Comparison of ENCODE assay signal across 17 cellular contexts in the genomic region with DNA sequence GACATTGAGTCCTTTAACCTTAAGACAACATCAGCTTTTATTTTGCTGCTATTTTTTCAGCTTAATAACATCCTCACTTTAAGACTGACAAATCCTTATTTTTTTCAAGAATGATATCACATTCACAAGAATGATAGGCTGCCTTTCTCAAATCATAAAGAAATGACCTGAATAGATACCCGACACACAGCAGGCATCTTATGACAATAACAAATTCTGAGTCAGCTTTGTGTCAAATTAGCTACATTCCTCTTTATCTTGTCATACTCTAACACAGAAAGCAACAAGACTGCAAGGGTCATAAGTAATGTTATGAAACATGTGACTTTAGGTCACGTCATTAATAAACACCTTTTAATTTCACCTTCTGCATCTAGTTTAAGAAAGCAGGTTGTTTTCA.
A peak's percentile ranks its signal among the peaks of the same experiment; 100 is the strongest.
DNase-seq lines count a peak whose midpoint lies in the region; ATAC-seq, FAIRE-seq and TF ChIP-seq lines count a peak whose summit lies in the region.
"Had no signal": no experiment of that assay in that cellular context is flagged by ENCODE, and none has a peak within 500 bp of the region (broad histone marks: within the 10 kb centered on the region; RNA-seq: fewer than 3 reads in every experiment).

No MANE protein-coding gene starts in this region.

- no peaks in the 10 kb centered on the region for H4K20me1 ChIP-seq in neural cell (ENCODE audit: insufficient read depth)

- H3K27me3 ChIP-seq in neural cell (ENCODE audit: insufficient read depth, low read depth, low read length), result no peaks in the 10 kb centered on the region

- H3K4me2 ChIP-seq in neural cell (ENCODE audit: low read length), result no peak overlapping the region
- H3K4me2 ChIP-seq: PC-9 had no signal

- no peak overlapping the region for H2AFZ ChIP-seq in neural cell (ENCODE audit: low read depth, low read length)
- H2AFZ ChIP-seq: PC-9 had no signal

- no peak overlapping the region for H3K27ac Mint-ChIP-seq in activated naive CD4-positive, alpha-beta T cell treated with anti-CD3 and anti-CD28 coated beads, Interleukin-2, amount 50 U/mL, for 72 hours

- H3K36me3 Mint-ChIP-seq in activated naive CD4-positive, alpha-beta T cell treated with anti-CD3 and anti-CD28 coated beads, Interleukin-2, amount 50 U/mL, for 72 hours, result no peaks in the 10 kb centered on the region

- H3K9ac ChIP-seq in neural cell (ENCODE audit: low read length), result no peak overlapping the region

- H3K79me2 ChIP-seq in neural cell (replicated peaks; ENCODE audit: insufficient read depth, low read length), result no peaks in the 10 kb centered on the region

- FAIRE-seq in HTR-8/SVneo (lab: Jason Lieb, UNC), result peak; percentile 23
- FAIRE-seq: G401.6, GM12892 had no signal

- peak; percentile 71 for TF ChIP-seq EP300 in neural cell (conservative IDR thresholded peaks at IDR 0.05; ENCODE audit: poor library complexity, severe bottlenecking)

- no peaks in the 10 kb centered on the region for H3K36me3 ChIP-seq in neural cell (ENCODE audit: insufficient read depth, low read length)

- H3K4me3 ChIP-seq in choroid plexus epithelial cell (ENCODE audit: low read depth, low read length) (no peak overlapping the region), neural cell (ENCODE audit: low read length) (no peak overlapping the region)
- H3K4me3 ChIP-seq: PC-9 had no signal

- H3K27ac ChIP-seq in neural cell (ENCODE audit: low read length), result no peak overlapping the region
- H3K27ac ChIP-seq: C4-2B, PC-9 had no signal

- H3K9me3 Mint-ChIP-seq in activated naive CD4-positive, alpha-beta T cell treated with anti-CD3 and anti-CD28 coated beads, Interleukin-2, amount 50 U/mL, for 72 hours, result peaks cover 28 to 29% of the 10 kb centered on the region in 2 donors

- TF ChIP-seq CTCF in choroid plexus epithelial cell (conservative IDR thresholded peaks at IDR 0.05; ENCODE audit: low read depth, low read length), result no peak
- TF ChIP-seq CTCF in neural cell (IDR thresholded peaks at IDR 0.05; ENCODE audit: poor library complexity, severe bottlenecking), result no peak

- TF ChIP-seq RAD21 in neural cell (conservative IDR thresholded peaks at IDR 0.05), result no peak

- no peak for ATAC-seq in activated naive CD4-positive, alpha-beta T cell treated with anti-CD3 and anti-CD28 coated beads, Interleukin-2, amount 50 U/mL, for 72 hours
- ATAC-seq in HG03139 (IDR thresholded peaks at IDR 0.05; ENCODE audit: unreplicated experiment), result no peak
- ATAC-seq: HCT116 had no signal

- peak; percentile 57 for DNase-seq in EH (ENCODE audit: low read depth)
- peak; percentile 17 for DNase-seq in HTR-8/SVneo (ENCODE audit: insufficient read length, low spot score)
- peak; percentile 27 for DNase-seq in choroid plexus epithelial cell (ENCODE audit: low read depth)
- no peak for DNase-seq in AML-193 (lab: John Stamatoyannopoulos, UW)
- DNase-seq in activated naive CD4-positive, alpha-beta T cell treated with anti-CD3 and anti-CD28 coated beads, Interleukin-2, amount 50 U/mL, for 72 hours (ENCODE audit: low spot score in 2 of 2), result no peak
- DNase-seq: Karpas-422, NCI-H187 treated with DMSO at 0.1 percent for 48 hours, NCI-H446 treated with DMSO at 0.1 percent for 48 hours, NCI-H748 treated with DMSO at 0.1 percent for 48 hours, PC-9, Right ventricle myocardium superior had no signal

- no peaks in the 10 kb centered on the region for H3F3A ChIP-seq in neural cell (ENCODE audit: insufficient read depth, low read length, poor library complexity, severe bottlenecking)

- no peaks in the 10 kb centered on the region for H3K9me3 ChIP-seq in neural cell (ENCODE audit: low read length)

- no peaks in the 10 kb centered on the region for H3K9me2 ChIP-seq in neural cell (ENCODE audit: insufficient read depth, low read length)

TF ChIP-seq in neural cell, 6 proteins besides CTCF, POLR2A, EP300 and RAD21:
- TF ChIP-seq EZH2 (IDR thresholded peaks at IDR 0.05; ENCODE audit: borderline replicate concordance, insufficient read depth, low read length, poor library complexity, severe bottlenecking) (no peak), POLR2AphosphoS5 (IDR thresholded peaks at IDR 0.05) (peak; percentile 25), TAF1 (IDR thresholded peaks at IDR 0.05; ENCODE audit: low read depth) (no peak)
- TF ChIP-seq, protein P1, sequence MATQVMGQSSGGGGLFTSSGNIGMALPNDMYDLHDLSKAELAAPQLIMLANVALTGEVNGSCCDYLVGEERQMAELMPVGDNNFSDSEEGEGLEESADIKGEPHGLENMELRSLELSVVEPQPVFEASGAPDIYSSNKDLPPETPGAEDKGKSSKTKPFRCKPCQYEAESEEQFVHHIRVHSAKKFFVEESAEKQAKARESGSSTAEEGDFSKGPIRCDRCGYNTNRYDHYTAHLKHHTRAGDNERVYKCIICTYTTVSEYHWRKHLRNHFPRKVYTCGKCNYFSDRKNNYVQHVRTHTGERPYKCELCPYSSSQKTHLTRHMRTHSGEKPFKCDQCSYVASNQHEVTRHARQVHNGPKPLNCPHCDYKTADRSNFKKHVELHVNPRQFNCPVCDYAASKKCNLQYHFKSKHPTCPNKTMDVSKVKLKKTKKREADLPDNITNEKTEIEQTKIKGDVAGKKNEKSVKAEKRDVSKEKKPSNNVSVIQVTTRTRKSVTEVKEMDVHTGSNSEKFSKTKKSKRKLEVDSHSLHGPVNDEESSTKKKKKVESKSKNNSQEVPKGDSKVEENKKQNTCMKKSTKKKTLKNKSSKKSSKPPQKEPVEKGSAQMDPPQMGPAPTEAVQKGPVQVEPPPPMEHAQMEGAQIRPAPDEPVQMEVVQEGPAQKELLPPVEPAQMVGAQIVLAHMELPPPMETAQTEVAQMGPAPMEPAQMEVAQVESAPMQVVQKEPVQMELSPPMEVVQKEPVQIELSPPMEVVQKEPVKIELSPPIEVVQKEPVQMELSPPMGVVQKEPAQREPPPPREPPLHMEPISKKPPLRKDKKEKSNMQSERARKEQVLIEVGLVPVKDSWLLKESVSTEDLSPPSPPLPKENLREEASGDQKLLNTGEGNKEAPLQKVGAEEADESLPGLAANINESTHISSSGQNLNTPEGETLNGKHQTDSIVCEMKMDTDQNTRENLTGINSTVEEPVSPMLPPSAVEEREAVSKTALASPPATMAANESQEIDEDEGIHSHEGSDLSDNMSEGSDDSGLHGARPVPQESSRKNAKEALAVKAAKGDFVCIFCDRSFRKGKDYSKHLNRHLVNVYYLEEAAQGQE (IDR thresholded peaks at IDR 0.05; ENCODE audit: borderline replicate concordance), result no peak
TF ChIP-seq in neural cell: peak in this region for 1.

Comparison
In these comparisons a context has a peak if more than half of its experiments do, and no peak if none do; other contexts are left out.
1. DNase-seq: peak in EH (single experiment), HTR-8/SVneo (single experiment) and choroid plexus epithelial cell (single experiment); none in AML-193 (0 of 2) and activated naive CD4-positive, alpha-beta T cell treated with anti-CD3 and anti-CD28 coated beads, Interleukin-2, amount 50 U/mL, for 72 hours (0 of 2).